ENCODE assay signal across 17 cellular contexts in genomic region chr12:46445093-46445492, GRCh38.
A peak's percentile ranks its signal among the peaks of the same experiment; 100 is the strongest.
DNase-seq lines count a peak whose midpoint lies in the region; ATAC-seq and TF ChIP-seq lines count a peak whose summit lies in the region.
"Had no signal": no experiment of that assay in that cellular context is flagged by ENCODE, and none has a peak within 500 bp of the region (broad histone marks: within the 10 kb centered on the region; RNA-seq: fewer than 3 reads in every experiment).

No MANE protein-coding gene starts in this region.

- ATAC-seq in foreskin keratinocyte = no peak
- ATAC-seq: activated T-cell treated with anti-CD3 and anti-CD28 coated beads, Interleukin-2, amount 50 U/mL, for 72 hours; left lung; Right ventricle myocardium inferior had no signal

- BruUV-seq in PC-9 (replicated peaks; lab: Mats Ljungman, UMichigan) = no TSS peak

- POLR2A ChIA-PET in PC-9 (lab: Charles Lee; ENCODE audit: unreplicated experiment) = no interaction called here

- no peak for TF ChIP-seq EP300 in stomach (IDR thresholded peaks at IDR 0.05)

- H4K20me1 ChIP-seq in GM23248 (ENCODE audit: insufficient read depth) (no peaks in the 10 kb centered on the region), PC-9 (ENCODE audit: insufficient read depth) (no peaks in the 10 kb centered on the region)

- H3K36me3 ChIP-seq in GM23248 (ENCODE audit: low read depth) = no peaks in the 10 kb centered on the region
- no peaks in the 10 kb centered on the region for H3K36me3 ChIP-seq in stomach
- H3K36me3 ChIP-seq in PC-9 (ENCODE audit: low read depth) = no peaks in the 10 kb centered on the region
- H3K36me3 ChIP-seq: BE2C, heart right ventricle, left lung, thoracic aorta had no signal

- H3K4me3 ChIP-seq in GM23248 = no peak overlapping the region
- no peak overlapping the region for H3K4me3 ChIP-seq in stomach
- H3K4me3 ChIP-seq in PC-9 = no peak overlapping the region
- H3K4me3 ChIP-seq: heart right ventricle, left lung, thoracic aorta had no signal

- no peak for TF ChIP-seq CTCF in VCaP (conservative IDR thresholded peaks at IDR 0.05)
- TF ChIP-seq CTCF in foreskin keratinocyte (conservative IDR thresholded peaks at IDR 0.05) = no peak
- no peak for TF ChIP-seq CTCF in stomach (IDR thresholded peaks at IDR 0.05)
- no peak for TF ChIP-seq CTCF in PC-9 (conservative IDR thresholded peaks at IDR 0.05)

- H3K79me2 ChIP-seq in GM23248 (ENCODE audit: insufficient read depth) (no peaks in the 10 kb centered on the region), PC-9 (ENCODE audit: low read depth) (no peaks in the 10 kb centered on the region)

- H3K27ac ChIP-seq in GM23248 = no peak overlapping the region
- H3K27ac ChIP-seq in VCaP = peak overlapping the region; percentile 65
- H3K27ac ChIP-seq in foreskin keratinocyte = peak overlapping the region; percentile 27
- H3K27ac ChIP-seq in stomach = peak overlapping the region in 4 of 5 donors; percentile 1 to 39 (median 19)
- H3K27ac ChIP-seq in PC-9 = no peak overlapping the region
- H3K27ac ChIP-seq: left lung, thoracic aorta had no signal

- H3K4me2 ChIP-seq in GM23248 (ENCODE audit: unreplicated experiment) = peak overlapping the region; percentile 23
- H3K4me2 ChIP-seq in PC-9 = no peak overlapping the region

- in situ Hi-C loops in GM23248 (cut with MboI) = no loop called here

- H2AFZ ChIP-seq in GM23248 (peak overlapping the region; percentile 57), PC-9 (no peak overlapping the region)

- no peak for TF ChIP-seq POLR2A in stomach (IDR thresholded peaks at IDR 0.05)

- CTCF ChIA-PET in PC-9 (lab: Charles Lee) = no interaction called here

- intact Hi-C loops in stomach (cut with DNase I; ENCODE audit: low total_unique reads) (no loop called here), PC-9 (cut with micrococcal nuclease; ENCODE audit: unreplicated experiment) (no loop called here)

- no peaks in the 10 kb centered on the region; the same call in 1 of the 2 replicates for H3K9me2 ChIP-seq in GM23248 (ENCODE audit: insufficient read depth)
- no peaks in the 10 kb centered on the region for H3K9me2 ChIP-seq in PC-9 (ENCODE audit: insufficient read depth)

- H3F3A ChIP-seq in GM23248 (ENCODE audit: insufficient read depth) = peaks cover 33% of the 10 kb centered on the region
- no peaks in the 10 kb centered on the region for H3F3A ChIP-seq in PC-9 (ENCODE audit: insufficient read depth, low read depth)

- H3K27me3 ChIP-seq in GM23248 (replicated peaks; ENCODE audit: insufficient read depth) (no peaks in the 10 kb centered on the region), foreskin keratinocyte (no peaks in the 10 kb centered on the region), stomach (no peaks in the 10 kb centered on the region), PC-9 (ENCODE audit: insufficient read depth, low read depth) (no peaks in the 10 kb centered on the region)
- H3K27me3 ChIP-seq: BE2C, heart right ventricle, left lung had no signal

- H3K9ac ChIP-seq in GM23248 = no peak overlapping the region

- DNase-seq in GM23248 (no peak), foreskin keratinocyte (no peak), stomach (no peak), DMS153 (lab: John Stamatoyannopoulos, UW) (no peak), PC-9 (no peak)
- no peak for DNase-seq in stimulated activated CD4-positive, alpha-beta T cell treated with anti-CD3 and anti-CD28 coated beads, Interleukin-4, amount 100 ng/mL, for 24 hours
- DNase-seq: activated T-cell treated with anti-CD3 and anti-CD28 coated beads, Interleukin-2, amount 50 U/mL, for 72 hours; BE2C; endodermal cell; heart right ventricle; left lung; NCI-H1436 treated with DMSO at 0.1 percent for 48 hours; NCI-H526 treated with DMSO at 0.1 percent for 48 hours; SW 1271 had no signal

- H3K9me3 ChIP-seq in GM23248 (ENCODE audit: low read depth) (no peaks in the 10 kb centered on the region), stomach (no peaks in the 10 kb centered on the region), PC-9 (ENCODE audit: insufficient read depth, low read depth) (0 out of 2 replicates have a peak, but pooled peaks cover 4% of the 10 kb centered on the region)
- H3K9me3 ChIP-seq: BE2C, heart right ventricle, left lung, thoracic aorta had no signal

- H3K4me1 ChIP-seq in GM23248 (ENCODE audit: insufficient read depth) (peaks cover 35% of the 10 kb centered on the region), foreskin keratinocyte (peaks cover 66% of the 10 kb centered on the region), stomach (peaks cover 10 to 32% (median 27%) of the 10 kb centered on the region in 4 donors), PC-9 (replicated peaks; ENCODE audit: insufficient read depth) (peaks cover 17% of the 10 kb centered on the region)

- WGBS in GM23248 (ENCODE audit: low coverage in 1 of 2, low lambda C conversion rate in 2 of 2, missing lambda C conversion rate in 2 of 2), 2 experiments = 55 to 58% methylated on average over 4 of the region's 4 CpGs
- WGBS in stomach, 5 donors = 45 to 56% (median 54%) methylated on average over 4 of the region's 4 CpGs

Comparison
In these comparisons a context has a peak if more than half of its experiments do, and no peak if none do; other contexts are left out.
1. H3K27ac ChIP-seq: peak in VCaP (single experiment), foreskin keratinocyte (single experiment) and stomach (4 of 5); none in GM23248 (single experiment) and PC-9 (single experiment).